In the genomic region with DNA sequence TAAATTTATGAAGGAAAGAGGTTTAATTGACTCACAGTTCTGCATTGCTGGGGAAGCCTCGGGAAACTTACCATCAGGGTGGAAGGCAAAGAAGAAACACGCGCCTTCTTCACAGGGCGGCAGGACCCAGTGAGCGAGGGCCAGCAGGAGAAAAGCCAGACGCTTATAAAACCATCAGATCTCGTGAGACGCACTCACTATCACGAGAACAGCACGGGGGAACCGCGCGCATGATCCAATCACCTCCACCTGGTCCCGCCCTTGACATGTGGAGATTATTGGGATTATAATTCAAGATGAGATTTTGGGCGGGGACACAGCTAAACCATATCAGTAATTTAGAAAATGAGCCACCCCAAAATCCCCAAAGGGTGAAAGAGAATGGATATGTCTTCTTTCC, we compare ENCODE assay signal across 19 cellular contexts.
A peak's percentile ranks its signal among the peaks of the same experiment; 100 is the strongest.
DNase-seq lines count a peak whose midpoint lies in the region; ATAC-seq, FAIRE-seq and TF ChIP-seq lines count a peak whose summit lies in the region.
"Had no signal": no experiment of that assay in that cellular context is flagged by ENCODE, and none has a peak within 500 bp of the region (broad histone marks: within the 10 kb centered on the region; RNA-seq: fewer than 3 reads in every experiment).

No MANE protein-coding gene starts in this region.

- no peak for DNase-seq in H1 (ENCODE audit: low read depth in 1 of 2, low spot score in 2 of 2)
- DNase-seq in nephron progenitor cell = no peak
- DNase-seq in testis = peak; percentile 52
- no peak for DNase-seq in brain microvascular endothelial cell
- DNase-seq in left ventricle myocardium superior = no peak
- no peak for DNase-seq in retina
- DNase-seq: C1 segment of cervical spinal cord; Calu3; CD4-positive, alpha-beta memory T cell; COR-L47; DMS53; DMS79 treated with DMSO at 0.1 percent for 48 hours; GF-D8; GM23248; HFFc6 had no signal

- H3K9ac ChIP-seq in H1 (replicated peaks in 1 of 4; ENCODE audit: extremely low read depth in 1 of 4, low read depth in 3 of 4, low read length in 3 of 4) = no peak overlapping the region
- H3K9ac ChIP-seq: GM23248 had no signal

- POLR2A ChIA-PET in H1 (lab: Charles Lee; ENCODE audit: partially characterized antibody) = no interaction called here

- H3K4me3 Mint-ChIP-seq in nephron progenitor cell = no peak overlapping the region
- H3K4me3 Mint-ChIP-seq: CD4-positive, alpha-beta memory T cell; HFFc6 had no signal

- H3K9me3 Mint-ChIP-seq in nephron progenitor cell = no peaks in the 10 kb centered on the region
- H3K9me3 Mint-ChIP-seq: HFFc6 had no signal

- in situ Hi-C loops in brain microvascular endothelial cell (cut with HindIII; ENCODE audit: low pct_ligation_motif_present, low sequenced_read_pairs) = no loop called here

- H3K4me1 ChIP-seq in H1 (replicated peaks in 1 of 4; ENCODE audit: control insufficient read depth in 3 of 4, insufficient read depth in 4 of 4, low read length in 3 of 4) = peaks cover 0 to 8% (median 4%) of the 10 kb centered on the region in 4 experiments; a peak in 2 of 7 replicates
- H3K4me1 ChIP-seq in testis = no peaks in the 10 kb centered on the region
- H3K4me1 ChIP-seq: HAP-1 had no signal

- TF ChIP-seq RAD21 in H1 (IDR thresholded peaks at IDR 0.05 in 1 of 2, conservative IDR thresholded peaks at IDR 0.05 in 1 of 2; ENCODE audit: low read depth in 2 of 2, low read length in 2 of 2) = no peak

- no peaks in the 10 kb centered on the region for H4K20me1 ChIP-seq in H1 (replicated peaks in 1 of 2; ENCODE audit: control insufficient read depth in 1 of 2, insufficient read depth in 2 of 2, low read length in 2 of 2)

- FAIRE-seq in H1 (lab: Jason Lieb, UNC) = no peak
- FAIRE-seq: GM12891, GM18507, H54 had no signal

- no peak overlapping the region for H3K4me2 ChIP-seq in H1 (ENCODE audit: insufficient read depth in 1 of 2, low read depth in 2 of 2, low read length in 2 of 2)

- intact Hi-C loops in testis (cut with DNase I; ENCODE audit: low total_unique reads) (no loop called here), left ventricle myocardium superior (cut with micrococcal nuclease) (no loop called here)

- H3K23me2 ChIP-seq in H1 (ENCODE audit: low read depth, low read length) = no peaks in the 10 kb centered on the region

- H4K8ac ChIP-seq in H1 (ENCODE audit: extremely low read depth, insufficient read depth, low read length) = no peak overlapping the region

- no peak overlapping the region for H3K4ac ChIP-seq in H1 (replicated peaks; ENCODE audit: insufficient read length, low read depth, low read length)

- H2BK5ac ChIP-seq in H1 (ENCODE audit: low read depth, low read length) = no peak overlapping the region

- H2BK120ac ChIP-seq in H1 (replicated peaks; ENCODE audit: low read depth, low read length) = no peak overlapping the region

- WGBS in H1 (ENCODE audit: extremely low coverage in 1 of 2, insufficient coverage in 1 of 2, insufficient read length in 1 of 2, insufficient replicate concordance in 2 of 2, low coverage in 1 of 2, low lambda C conversion rate in 2 of 2, missing lambda C conversion rate in 1 of 2), 2 experiments = 93% methylated on average over 15 of the region's 15 CpGs; no CpG with 5 or more reads in 1 of the 2 experiments
- 65 to 77% methylated on average over 15 of the region's 15 CpGs for WGBS in testis, 2 donors

- no peak for TF ChIP-seq CTCF in H1 (IDR thresholded peaks at IDR 0.05; ENCODE audit: control extremely low read depth in 1 of 3, insufficient read depth in 1 of 3, low read depth in 1 of 3, low read length in 3 of 3)
- TF ChIP-seq CTCF in nephron progenitor cell (IDR thresholded peaks at IDR 0.05) = no peak
- TF ChIP-seq CTCF in testis (IDR thresholded peaks at IDR 0.05) = no peak
- no peak for TF ChIP-seq CTCF in brain microvascular endothelial cell (IDR thresholded peaks at IDR 0.05; ENCODE audit: low read depth, low read length, missing control alignments)

- H3K27me3 ChIP-seq in H1 (replicated peaks in 1 of 4; ENCODE audit: control insufficient read depth in 3 of 4, extremely low read depth in 1 of 4, insufficient read depth in 3 of 4, low read length in 3 of 4) (no peaks in the 10 kb centered on the region), testis (no peaks in the 10 kb centered on the region), brain microvascular endothelial cell (replicated peaks) (no peaks in the 10 kb centered on the region)

- no peak for TF ChIP-seq POLR2A in H1 (IDR thresholded peaks at IDR 0.05; ENCODE audit: control extremely low read depth in 1 of 2, low read depth in 2 of 2, low read length in 2 of 2)
- no peak for TF ChIP-seq POLR2A in testis (IDR thresholded peaks at IDR 0.05)

- no peak for ATAC-seq in left ventricle myocardium superior

- no peak overlapping the region for H2AK5ac ChIP-seq in H1 (ENCODE audit: low read depth, low read length)

- H3K9me3 ChIP-seq in H1 (ENCODE audit: insufficient read depth in 2 of 2, low read depth in 1 of 2, low read length in 1 of 2) (no peaks in the 10 kb centered on the region), testis (no peaks in the 10 kb centered on the region)
- H3K9me3 ChIP-seq: HAP-1 had no signal

- no peak overlapping the region for H2BK12ac ChIP-seq in H1 (ENCODE audit: low read depth, low read length)

- H3K4me1 Mint-ChIP-seq in nephron progenitor cell = peaks cover 18% of the 10 kb centered on the region
- H3K4me1 Mint-ChIP-seq: CD4-positive, alpha-beta memory T cell had no signal

- H3K36me3 ChIP-seq in H1 (ENCODE audit: control insufficient read depth in 2 of 4, insufficient read depth in 4 of 4, low read length in 3 of 4) (no peaks in the 10 kb centered on the region), testis (ENCODE audit: low read depth, missing control alignments) (no peaks in the 10 kb centered on the region), brain microvascular endothelial cell (replicated peaks) (no peaks in the 10 kb centered on the region)
- H3K36me3 ChIP-seq: HAP-1 had no signal

- H3K79me2 ChIP-seq in H1 (ENCODE audit: control insufficient read depth in 1 of 2, insufficient read depth in 2 of 2, low read length in 2 of 2) = no peaks in the 10 kb centered on the region

- no peak overlapping the region for H3K18ac ChIP-seq in H1 (ENCODE audit: extremely low read depth, low read length)

- H3K27me3 Mint-ChIP-seq in nephron progenitor cell (ENCODE audit: low read depth, poor library complexity) = no peaks in the 10 kb centered on the region

- CTCF ChIA-PET in H1 (lab: Charles Lee; ENCODE audit: partially characterized antibody) = interaction anchor here (0.8 kb wide), 1 partner anchor 132 kb away, joined by 3 read pairs; no protein-coding TSS in a partner anchor

- no peak overlapping the region for H3K14ac ChIP-seq in H1 (ENCODE audit: insufficient read length)

- H3K27ac ChIP-seq in H1 (ENCODE audit: low read depth, low read length) (no peak overlapping the region), testis (no peak overlapping the region), brain microvascular endothelial cell (no peak overlapping the region)
- H3K27ac ChIP-seq: GM23248 had no signal

- no peak overlapping the region for H3K56ac ChIP-seq in H1 (replicated peaks; ENCODE audit: insufficient read length, low read depth, low read length)

- H4K91ac ChIP-seq in H1 (replicated peaks; ENCODE audit: insufficient read length, low read length) = no peak overlapping the region

- no peaks in the 10 kb centered on the region for H3K36me3 Mint-ChIP-seq in nephron progenitor cell (ENCODE audit: low read depth)
- H3K36me3 Mint-ChIP-seq: CD4-positive, alpha-beta memory T cell had no signal

- H2BK15ac ChIP-seq in H1 (ENCODE audit: low read length) = no peak overlapping the region

- H2AFZ ChIP-seq in H1 (ENCODE audit: low read length) = peak overlapping the region; percentile 98; the same call in 1 of the 2 replicates
- H2AFZ ChIP-seq: GM23248 had no signal

- H3K4me3 ChIP-seq in H1 (ENCODE audit: extremely low read depth in 1 of 4, insufficient read depth in 2 of 4, low read depth in 3 of 4, low read length in 4 of 4) (no peak overlapping the region), testis (peak overlapping the region; percentile 19 to 20), brain microvascular endothelial cell (ENCODE audit: low read depth, low read length) (no peak overlapping the region)
- H3K4me3 ChIP-seq: GM23248, HAP-1 had no signal

- H3K23ac ChIP-seq in H1 (ENCODE audit: insufficient read length) = no peak overlapping the region

- no peak for TF ChIP-seq EP300 in H1 (IDR thresholded peaks at IDR 0.05; ENCODE audit: borderline replicate concordance in 1 of 2, low read depth in 2 of 2, low read length in 2 of 2)

- no peak overlapping the region for H2BK20ac ChIP-seq in H1 (ENCODE audit: low read length)

- H3K27ac Mint-ChIP-seq in nephron progenitor cell = peak overlapping the region; percentile 60
- H3K27ac Mint-ChIP-seq: CD4-positive, alpha-beta memory T cell; HFFc6 had no signal

- no peak overlapping the region for H4K5ac ChIP-seq in H1 (ENCODE audit: insufficient read length, low read depth, low read length)

- H3K79me1 ChIP-seq in H1 (ENCODE audit: low read depth, low read length) = no peaks in the 10 kb centered on the region

TF ChIP-seq in H1, 55 proteins besides CTCF, POLR2A, EP300 and RAD21:
- no peak for TF ChIP-seq GTF2F1 (IDR thresholded peaks at IDR 0.05; ENCODE audit: borderline replicate concordance, low read depth, low read length)
- TF ChIP-seq KDM5A (IDR thresholded peaks at IDR 0.05; ENCODE audit: low read length) = no peak
- no peak for TF ChIP-seq CEBPB (IDR thresholded peaks at IDR 0.05; ENCODE audit: low read depth, low read length)
- no peak for TF ChIP-seq TAF1 (IDR thresholded peaks at IDR 0.05; ENCODE audit: low read depth, low read length)
- TF ChIP-seq, protein P1, sequence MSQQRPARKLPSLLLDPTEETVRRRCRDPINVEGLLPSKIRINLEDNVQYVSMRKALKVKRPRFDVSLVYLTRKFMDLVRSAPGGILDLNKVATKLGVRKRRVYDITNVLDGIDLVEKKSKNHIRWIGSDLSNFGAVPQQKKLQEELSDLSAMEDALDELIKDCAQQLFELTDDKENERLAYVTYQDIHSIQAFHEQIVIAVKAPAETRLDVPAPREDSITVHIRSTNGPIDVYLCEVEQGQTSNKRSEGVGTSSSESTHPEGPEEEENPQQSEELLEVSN (IDR thresholded peaks at IDR 0.05) = no peak

Comparison
In these comparisons a context has a peak if more than half of its experiments do, and no peak if none do; other contexts are left out.
1. H3K4me3 ChIP-seq: peak in testis (2 of 2); none in H1 (0 of 4) and brain microvascular endothelial cell (single experiment).